Comparison of ENCODE assay signal across 17 cellular contexts in the genomic region with DNA sequence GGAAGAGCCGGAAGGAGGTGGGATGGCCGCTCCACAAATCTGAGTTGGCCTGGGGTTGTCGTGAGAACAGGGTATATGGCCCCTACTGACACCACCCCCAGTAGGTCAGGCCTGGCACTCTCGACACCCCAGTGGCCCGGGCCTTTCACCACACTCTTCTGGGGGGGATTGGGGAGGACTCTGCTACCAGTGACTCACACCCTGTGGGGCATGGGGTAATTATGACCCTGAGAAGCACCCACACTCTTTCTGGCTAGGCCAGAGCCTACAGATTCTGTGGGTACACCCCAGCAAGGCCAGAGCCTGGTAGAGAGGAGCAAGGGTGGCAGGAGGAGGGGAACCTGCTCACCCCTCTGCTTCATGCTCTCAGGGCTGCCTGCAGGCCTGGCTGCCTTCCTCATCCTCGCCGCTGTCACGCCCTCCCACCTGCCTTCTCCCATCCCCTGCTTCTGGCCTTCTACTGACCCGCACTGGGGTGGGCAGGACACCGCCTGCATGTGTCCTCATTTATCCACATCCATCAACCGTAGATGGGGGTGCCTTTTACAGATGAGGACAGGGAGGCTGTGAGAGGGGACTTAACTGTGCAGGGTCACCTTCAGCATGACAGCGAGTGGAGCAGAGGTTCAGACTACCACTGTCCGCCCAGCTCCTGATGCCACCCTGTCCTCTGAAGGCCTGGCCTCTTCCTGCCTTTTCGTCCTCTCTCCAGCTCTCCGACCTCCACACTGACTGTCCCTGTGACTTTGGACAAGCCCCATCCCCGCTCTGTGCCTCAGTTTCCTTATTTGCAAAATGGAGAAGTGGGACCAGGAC. TPM values are rescaled to one million over a fixed set of nuclear protein-coding genes. Genes with fewer than 3 reads are reported as not detected.
A peak's percentile ranks its signal among the peaks of the same experiment; 100 is the strongest.
DNase-seq lines count a peak whose midpoint lies in the region; ATAC-seq and TF ChIP-seq lines count a peak whose summit lies in the region.
"Had no signal": no experiment of that assay in that cellular context is flagged by ENCODE, and none has a peak within 500 bp of the region (broad histone marks: within the 10 kb centered on the region; RNA-seq: fewer than 3 reads in every experiment).

No MANE protein-coding gene starts in this region.

- H3K36me3 ChIP-seq in OCI-LY7 (ENCODE audit: insufficient read depth, low read length) (peaks cover 2% of the 10 kb centered on the region; the same call in 1 of the 2 replicates), esophagus squamous epithelium (no peaks in the 10 kb centered on the region)

- WGBS in esophagus squamous epithelium, 2 donors = 89 to 92% methylated on average over 13 to 15 of the region's 16 CpGs

- H3K9me3 ChIP-seq in OCI-LY7 (ENCODE audit: low read length) (no peaks in the 10 kb centered on the region), esophagus squamous epithelium (no peaks in the 10 kb centered on the region)
- H3K9me3 ChIP-seq: testis had no signal

- TF ChIP-seq CTCF in OCI-LY7 (conservative IDR thresholded peaks at IDR 0.05; ENCODE audit: low read length) (no peak), esophagus squamous epithelium (IDR thresholded peaks at IDR 0.05) (no peak)

- no peaks in the 10 kb centered on the region for H3K36me3 Mint-ChIP-seq in stimulated activated memory B cell treated with anti-CD40 and anti-IgM and Interleukin-4, amounts not matched to agents 10 μg/mL and 1 μg/mL and 100 μg/mL, for 72 hours

- TF ChIP-seq POLR2A in esophagus squamous epithelium (IDR thresholded peaks at IDR 0.05) = no peak

- H4K20me1 ChIP-seq in OCI-LY7 (ENCODE audit: insufficient read depth, low read length) = no peaks in the 10 kb centered on the region

- peak overlapping the region; percentile 92 for H3K27ac Mint-ChIP-seq in stimulated activated memory B cell treated with anti-CD40 and anti-IgM and Interleukin-4, amounts not matched to agents 10 μg/mL and 1 μg/mL and 100 μg/mL, for 72 hours

- H3K4me1 ChIP-seq in OCI-LY7 (ENCODE audit: insufficient read depth, low read length, poor library complexity, severe bottlenecking) = peaks cover 100% of the 10 kb centered on the region
- peaks cover 14 to 81% (median 40%) of the 10 kb centered on the region in 3 donors for H3K4me1 ChIP-seq in esophagus squamous epithelium
- H3K4me1 ChIP-seq: testis had no signal

- H3K4me1 Mint-ChIP-seq in stimulated activated memory B cell treated with anti-CD40 and anti-IgM and Interleukin-4, amounts not matched to agents 10 μg/mL and 1 μg/mL and 100 μg/mL, for 72 hours = peaks cover 94% of the 10 kb centered on the region

- peak overlapping the region; percentile 92 for H3K27ac ChIP-seq in OCI-LY7 (ENCODE audit: low read depth, low read length, poor library complexity, severe bottlenecking)
- peak overlapping the region in 3 of 4 donors; percentile 50 to 88 (median 84) for H3K27ac ChIP-seq in esophagus squamous epithelium
- H3K27ac ChIP-seq: SK-N-MC, testis had no signal

- intact Hi-C loops in OCI-LY7 (cut with micrococcal nuclease; ENCODE audit: unreplicated experiment) = loop anchor here (10.0 kb wide), 2 partner anchors 1197 to 1707 kb away; partner anchors contain the start of gene DICER1
- intact Hi-C loops in esophagus squamous epithelium (cut with DNase I) = no loop called here

- H3K27me3 Mint-ChIP-seq in stimulated activated memory B cell treated with anti-CD40 and anti-IgM and Interleukin-4, amounts not matched to agents 10 μg/mL and 1 μg/mL and 100 μg/mL, for 72 hours = no peaks in the 10 kb centered on the region

- peak overlapping the region; percentile 95 for H3K4me2 ChIP-seq in OCI-LY7 (ENCODE audit: low read length)

- H3K9me3 Mint-ChIP-seq in stimulated activated memory B cell treated with anti-CD40 and anti-IgM and Interleukin-4, amounts not matched to agents 10 μg/mL and 1 μg/mL and 100 μg/mL, for 72 hours = no peaks in the 10 kb centered on the region

- POLR2A ChIA-PET in OCI-LY7 (lab: Charles Lee) = interaction anchor here (0.7 to 6.3 kb wide), 6 partner anchors 10 to 1215 kb away, joined by 3 to 70 read pairs (median 10); partner anchors contain the start of genes ASB2, DDX24 and IFI27L1

- H3K4me3 Mint-ChIP-seq in stimulated activated memory B cell treated with anti-CD40 and anti-IgM and Interleukin-4, amounts not matched to agents 10 μg/mL and 1 μg/mL and 100 μg/mL, for 72 hours = no peak overlapping the region

- no peak overlapping the region for H3K4me3 ChIP-seq in OCI-LY7 (ENCODE audit: low read depth, low read length, poor library complexity, severe bottlenecking)
- H3K4me3 ChIP-seq in esophagus squamous epithelium = no peak overlapping the region
- H3K4me3 ChIP-seq: lung, SK-N-MC, testis had no signal

- no peak overlapping the region for H2AFZ ChIP-seq in OCI-LY7 (ENCODE audit: low read length)

- ATAC-seq in stimulated activated memory B cell treated with anti-CD40 and anti-IgM and Interleukin-4, amounts not matched to agents 10 μg/mL and 1 μg/mL and 100 μg/mL, for 72 hours = no peak

- no peaks in the 10 kb centered on the region; the same call in 1 of the 2 replicates for H3K79me2 ChIP-seq in OCI-LY7 (ENCODE audit: insufficient read depth, low read depth, low read length)

- no peaks in the 10 kb centered on the region for H3K9me2 ChIP-seq in OCI-LY7 (ENCODE audit: insufficient read depth, low read length)

- CTCF ChIA-PET in OCI-LY7 (lab: Charles Lee; ENCODE audit: unreplicated experiment) = interaction anchor here (0.5 to 1.2 kb wide), 2 partner anchors 12 to 13 kb away, joined by 3 read pairs; no protein-coding TSS in a partner anchor

- peak; percentile 75 for DNase-seq in activated CD8-positive, alpha-beta memory T cell treated with anti-CD3 and anti-CD28 coated beads for 24 hours
- no peak for DNase-seq in activated CD8-positive, alpha-beta memory T cell treated with anti-CD3 and anti-CD28 coated beads, Interleukin-2, amount 50 U/mL, for 4 hours
- no peak for DNase-seq in OCI-LY7 (ENCODE audit: low spot score)
- no peak for DNase-seq in esophagus squamous epithelium (lab: John Stamatoyannopoulos, UW)
- DNase-seq in NCI-H446 (lab: John Stamatoyannopoulos, UW) = no peak
- no peak for DNase-seq in NCI-H146 (lab: John Stamatoyannopoulos, UW)
- DNase-seq in NCI-H1436 (lab: John Stamatoyannopoulos, UW) = no peak
- DNase-seq: activated CD4-positive, alpha-beta T cell treated with anti-CD3 and anti-CD28 coated beads for 48 hours; hypothalamus; NCI-H1092 treated with DMSO at 0.1 percent for 48 hours; NCI-H774; testis had no signal

- H3K27me3 ChIP-seq in esophagus squamous epithelium = peaks cover 0 to 14% (median 0%) of the 10 kb centered on the region in 4 donors
- H3K27me3 ChIP-seq: testis had no signal

- no TSS peak for BruUV-seq in OCI-LY7 (replicated peaks; lab: Mats Ljungman, UMichigan)

RNA-seq across cellular contexts. Expression of gene ASB2, which starts 18.4 kb away (rescaled TPM):
- total RNA-seq in OCI-LY7 (2014; rRNA removed; shearing (Covaris generic)) = 15.0 and 21.7 TPM in 2 replicates
- total RNA-seq in OCI-LY7 (2022) = 16.1 and 23.6 TPM in 2 replicates
- 1 to 10 TPM in 3 of 4 donors, under 1 TPM in 1; 0.83 to 8.8 (median 3.7) TPM for total RNA-seq in esophagus squamous epithelium

RNA-seq across cellular contexts. Expression of gene FAM181A, which starts 30.8 kb away (rescaled TPM):
- not detected in 2 replicates for total RNA-seq in OCI-LY7 (2014; rRNA removed; shearing (Covaris generic))
- not detected in 2 replicates for total RNA-seq in OCI-LY7 (2022)
- total RNA-seq in esophagus squamous epithelium = not detected
- total RNA-seq: astrocyte, posterior vena cava had no signal

RNA-seq across cellular contexts. Expression of gene CCDC197, which starts 39.1 kb away (rescaled TPM):
- not detected in 2 replicates for total RNA-seq in OCI-LY7 (2014; rRNA removed; shearing (Covaris generic))
- total RNA-seq in OCI-LY7 (2022) (not detected in 2 replicates), esophagus squamous epithelium (not detected)
- total RNA-seq: astrocyte, lung, posterior vena cava had no signal
